Comparison of ENCODE assay signal across 20 cellular contexts in genomic region chr12:106452309-106452708, GRCh38.
"Had no signal": no experiment of that assay in that cellular context is flagged by ENCODE, and none has a peak within 500 bp of the region (broad histone marks: within the 10 kb centered on the region; RNA-seq: fewer than 3 reads in every experiment).

No MANE protein-coding gene starts in this region.

- DNase-seq: activated CD4-positive, alpha-beta T cell treated with anti-CD3 and anti-CD28 coated beads, Interleukin-2, amount 10 ng/mL, durations not matched to agents 7 days and 5 days; activated CD4-positive, CD25-positive, alpha-beta regulatory T cell treated with anti-CD3 and anti-CD28 coated beads, Interleukin-2, amount 50 U/mL, for 72 hours; activated CD8-positive, alpha-beta T cell treated with anti-CD3 and anti-CD28 coated beads for 36 hours; activated naive CD8-positive, alpha-beta T cell treated with anti-CD3 and anti-CD28 coated beads, Interleukin-2, amount 50 U/mL, for 24 hours; activated T-cell treated with anti-CD3 and anti-CD28 coated beads, Interleukin-2, amount 50 U/mL, for 48 hours; amygdala; caudate nucleus; cortex of kidney; effector memory CD8-positive, alpha-beta T cell; hippocampal formation; naive B cell; nephron progenitor cell; ovary; right lobe of liver; stimulated activated CD4-positive, alpha-beta T cell treated with anti-CD3 and anti-CD28 coated beads, Interleukin-2, amount 100 ng/mL, for 48 hours; stimulated activated naive CD4-positive, alpha-beta T cell treated with Interleukin-2 at 50 U/mL for 16 hours; T-helper 9 cell; WERI-Rb-1 had no signal

- H3K27ac ChIP-seq: gastroesophageal sphincter, ovary, right lobe of liver, tibial nerve, WERI-Rb-1 had no signal

- ATAC-seq: activated CD8-positive, alpha-beta T cell treated with anti-CD3 and anti-CD28 coated beads for 36 hours; activated naive CD8-positive, alpha-beta T cell treated with anti-CD3 and anti-CD28 coated beads, Interleukin-2, amount 50 U/mL, for 24 hours; effector memory CD8-positive, alpha-beta T cell; gastroesophageal sphincter; right lobe of liver had no signal

- H3K27me3 ChIP-seq: gastroesophageal sphincter, ovary, right lobe of liver, tibial nerve had no signal

- H3K9me3 ChIP-seq: gastroesophageal sphincter, ovary, right lobe of liver, tibial nerve had no signal

- H3K4me3 ChIP-seq: gastroesophageal sphincter, ovary, right lobe of liver, tibial nerve had no signal

- H3K36me3 ChIP-seq: ovary, tibial nerve, WERI-Rb-1 had no signal

- H3K4me1 ChIP-seq: gastroesophageal sphincter, right lobe of liver, tibial nerve had no signal
